ENCODE assay signal across 14 cellular contexts in the genomic region with DNA sequence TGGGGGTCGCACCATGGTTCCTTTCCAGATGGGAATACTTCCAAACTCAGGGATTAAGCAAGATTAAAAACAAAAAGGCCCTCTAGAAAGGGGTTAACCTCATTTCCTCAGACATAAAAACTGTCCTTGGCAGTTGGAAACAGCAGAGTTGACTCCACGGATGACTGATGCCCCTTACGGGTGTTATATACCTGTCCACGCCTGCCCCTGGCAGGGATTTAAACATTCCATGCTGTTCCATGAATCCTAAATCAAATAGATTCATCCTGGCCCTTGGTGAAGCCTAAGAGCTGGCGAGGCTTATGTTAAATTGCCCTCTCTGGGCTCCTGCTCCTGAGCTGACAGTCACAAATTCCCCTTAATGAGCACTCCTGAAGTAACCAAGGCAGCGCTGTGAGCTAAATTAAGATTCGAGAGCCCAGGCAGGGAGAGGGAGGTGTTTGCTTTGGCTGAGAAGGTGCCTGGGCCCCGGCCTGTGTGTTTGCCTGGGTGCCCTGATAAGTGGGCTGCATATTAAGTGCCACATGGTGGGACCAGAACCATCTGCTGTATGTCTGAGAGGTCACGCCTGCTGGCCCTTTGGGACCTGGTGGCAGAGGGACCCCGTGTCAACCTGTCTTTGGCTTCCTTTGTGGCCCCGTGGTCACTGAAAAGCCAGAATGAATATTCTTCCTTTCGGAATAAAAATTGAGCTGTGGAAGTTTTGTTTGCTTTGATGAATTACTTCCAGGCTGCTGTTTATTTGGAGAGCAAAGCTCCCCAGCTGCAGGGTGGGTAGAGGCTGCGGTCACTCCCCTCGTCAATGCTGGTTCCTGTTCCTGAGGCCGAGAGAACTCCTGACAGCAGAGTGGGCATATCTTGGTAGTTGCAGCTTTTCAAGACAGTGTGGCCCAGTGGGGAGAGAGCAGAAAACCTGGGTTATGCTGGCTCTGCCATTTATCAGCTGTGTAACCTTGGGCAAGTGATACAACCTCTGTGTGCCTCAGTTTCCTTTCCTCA. TPM values are rescaled to one million over a fixed set of nuclear protein-coding genes. Genes with fewer than 3 reads are reported as not detected.
DNase-seq lines count a peak whose midpoint lies in the region; ATAC-seq and TF ChIP-seq lines count a peak whose summit lies in the region.
"Had no signal": no experiment of that assay in that cellular context is flagged by ENCODE, and none has a peak within 500 bp of the region (broad histone marks: within the 10 kb centered on the region; RNA-seq: fewer than 3 reads in every experiment).

No MANE protein-coding gene starts in this region.

- no peaks in the 10 kb centered on the region for H3F3A ChIP-seq in SK-N-SH (replicated peaks; ENCODE audit: insufficient read depth)

- H3K27me3 ChIP-seq in gastroesophageal sphincter (no peaks in the 10 kb centered on the region), thoracic aorta (replicated peaks; ENCODE audit: insufficient read depth) (no peaks in the 10 kb centered on the region), SK-N-SH (ENCODE audit: insufficient read depth) (no peaks in the 10 kb centered on the region)

- H3K9me2 ChIP-seq in SK-N-SH: no peaks in the 10 kb centered on the region

- no peak for TF ChIP-seq EP300 in gastroesophageal sphincter (IDR thresholded peaks at IDR 0.05)
- TF ChIP-seq EP300 in SK-N-SH (IDR thresholded peaks at IDR 0.05; ENCODE audit: borderline replicate concordance in 1 of 2, low read depth in 1 of 2, low read length in 1 of 2): no peak

- WGBS in gastroesophageal sphincter (ENCODE audit: low coverage in 1 of 2), 2 donors: 38 to 43% methylated on average over 4 to 9 of the region's 15 CpGs
- WGBS in SK-N-SH (ENCODE audit: low lambda C conversion rate): 38% methylated on average over 13 of the region's 15 CpGs

- DNase-seq in NCI-H1417 (lab: John Stamatoyannopoulos, UW): peak; percentile 82 to 96 (median 92)
- DNase-seq in NCI-H1417 treated with DMSO at 0.1 percent for 48 hours (lab: John Stamatoyannopoulos, UW): no peak
- peak; percentile 95 for DNase-seq in NCI-H510A (lab: John Stamatoyannopoulos, UW)
- DNase-seq in thoracic aorta (ENCODE audit: low spot score): no peak
- DNase-seq in activated CD4-positive, alpha-beta T cell treated with anti-CD3 and anti-CD28 coated beads for 48 hours: no peak
- no peak for DNase-seq in SK-N-SH
- DNase-seq in AG20443 (ENCODE audit: low spot score): no peak
- DNase-seq: 8988T, esophagus squamous epithelium, islet precursor cell, PC-3, trophoblast cell had no signal

- no peak overlapping the region for H3K9ac ChIP-seq in SK-N-SH
- H3K9ac ChIP-seq: parathyroid adenoma had no signal

- no peaks in the 10 kb centered on the region for H4K20me1 ChIP-seq in SK-N-SH (ENCODE audit: insufficient read depth)

- CTCF ChIA-PET in SK-N-SH (lab: Yijun Ruan, JAX): interaction anchor here (0.6 to 3.9 kb wide), 9 partner anchors 8 to 670 kb away, joined by 3 to 25 read pairs (median 5); no protein-coding TSS in a partner anchor

- no peak for TF ChIP-seq RAD21 in SK-N-SH (IDR thresholded peaks at IDR 0.05; ENCODE audit: low read length)

- H3K27ac ChIP-seq in gastroesophageal sphincter (peak overlapping the region in 1 of 4 donors; percentile 4), thoracic aorta (peak overlapping the region; percentile 64 to 79), SK-N-SH (ENCODE audit: low read depth in 2 of 2, low read length in 1 of 2) (no peak overlapping the region)
- H3K27ac ChIP-seq: esophagus squamous epithelium, parathyroid adenoma had no signal

- TF ChIP-seq CTCF in gastroesophageal sphincter (IDR thresholded peaks at IDR 0.05) (no peak), thoracic aorta (IDR thresholded peaks at IDR 0.05) (no peak), SK-N-SH (IDR thresholded peaks at IDR 0.05) (no peak)

- no peak overlapping the region for H3K4me2 ChIP-seq in SK-N-SH

- POLR2A ChIA-PET in SK-N-SH (lab: Yijun Ruan, JAX): no interaction called here

- no peaks in the 10 kb centered on the region for H3K79me2 ChIP-seq in SK-N-SH (ENCODE audit: insufficient read depth)
- H3K79me2 ChIP-seq: parathyroid adenoma had no signal

- peaks cover 3 to 27% (median 7%) of the 10 kb centered on the region in 3 donors for H3K4me1 ChIP-seq in gastroesophageal sphincter
- peaks cover 46 to 82% of the 10 kb centered on the region in 2 donors for H3K4me1 ChIP-seq in thoracic aorta (ENCODE audit: control insufficient read depth in 1 of 2, low read depth in 2 of 2)
- H3K4me1 ChIP-seq in SK-N-SH (ENCODE audit: control insufficient read depth in 1 of 2, insufficient read depth in 2 of 2, low read depth in 1 of 2, low read length in 1 of 2): peaks cover 0 to 32% of the 10 kb centered on the region in 2 experiments; a peak in 1 of 4 replicates
- H3K4me1 ChIP-seq: parathyroid adenoma had no signal

- no peak overlapping the region for H2AFZ ChIP-seq in SK-N-SH (ENCODE audit: low read depth)
- H2AFZ ChIP-seq: parathyroid adenoma had no signal

- H3K36me3 ChIP-seq in gastroesophageal sphincter: no peaks in the 10 kb centered on the region
- H3K36me3 ChIP-seq in thoracic aorta: no peaks in the 10 kb centered on the region
- H3K36me3 ChIP-seq in SK-N-SH (replicated peaks in 1 of 2; ENCODE audit: control insufficient read depth in 1 of 2, insufficient read depth in 2 of 2, low read length in 1 of 2): no peaks in the 10 kb centered on the region
- H3K36me3 ChIP-seq: esophagus squamous epithelium had no signal

- H3K4me3 ChIP-seq in gastroesophageal sphincter: no peak overlapping the region
- H3K4me3 ChIP-seq in thoracic aorta: peak overlapping the region; percentile 9
- no peak overlapping the region for H3K4me3 ChIP-seq in SK-N-SH (ENCODE audit: low read depth in 2 of 2, low read length in 1 of 2)
- H3K4me3 ChIP-seq: esophagus squamous epithelium had no signal

- ATAC-seq in gastroesophageal sphincter (peak; percentile 31), thoracic aorta (ENCODE audit: insufficient number of reproducible peaks, low FRiP score, low read depth) (peak; percentile 38)
- ATAC-seq: PC-3 had no signal

- TF ChIP-seq POLR2A in gastroesophageal sphincter (IDR thresholded peaks at IDR 0.05): no peak

- H3K9me3 ChIP-seq in gastroesophageal sphincter: no peaks in the 10 kb centered on the region
- no peaks in the 10 kb centered on the region for H3K9me3 ChIP-seq in thoracic aorta
- no peaks in the 10 kb centered on the region for H3K9me3 ChIP-seq in SK-N-SH
- H3K9me3 ChIP-seq: esophagus squamous epithelium had no signal

TF ChIP-seq in SK-N-SH, 30 proteins besides CTCF, POLR2A, EP300 and RAD21 (continues in another document):
- TF ChIP-seq, protein P1, sequence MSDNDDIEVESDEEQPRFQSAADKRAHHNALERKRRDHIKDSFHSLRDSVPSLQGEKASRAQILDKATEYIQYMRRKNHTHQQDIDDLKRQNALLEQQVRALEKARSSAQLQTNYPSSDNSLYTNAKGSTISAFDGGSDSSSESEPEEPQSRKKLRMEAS (IDR thresholded peaks at IDR 0.05; ENCODE audit: low read depth): no peak
- TF ChIP-seq FOSL2 (IDR thresholded peaks at IDR 0.05; ENCODE audit: borderline replicate concordance, low read depth) (no peak), MEF2A (IDR thresholded peaks at IDR 0.05; ENCODE audit: borderline replicate concordance, low read depth) (no peak), PBX3 (IDR thresholded peaks at IDR 0.05) (no peak), REST (IDR thresholded peaks at IDR 0.05; ENCODE audit: low read depth, low read length) (no peak), JUND (IDR thresholded peaks at IDR 0.05) (no peak)

RNA-seq across cellular contexts. Expression of gene KCNK16, which starts 17.4 kb away (rescaled TPM):
- total RNA-seq in gastroesophageal sphincter: not detected
- not detected for total RNA-seq in thoracic aorta
- not detected in 2 replicates for polyA plus RNA-seq in SK-N-SH (2012; rRNA removed)
- not detected in 2 replicates for polyA plus RNA-seq in SK-N-SH (2012; cell fraction: cytosol; rRNA removed)
- polyA plus RNA-seq in SK-N-SH (2012; cell fraction: nucleus; rRNA removed): not detected in 2 replicates
- total RNA-seq: esophagus squamous epithelium, PC-3 had no signal

RNA-seq across cellular contexts. Expression of gene KCNK17, which starts 25.6 kb away (rescaled TPM):
- total RNA-seq in gastroesophageal sphincter (under 1 TPM in 2 of 4 donors, not detected in 2; 0.27 to 0.47 TPM), thoracic aorta (10 to 100 TPM; 11.6 to 20.9 TPM)
- not detected in 2 replicates for polyA plus RNA-seq in SK-N-SH (2012; rRNA removed)
- not detected in 2 replicates for polyA plus RNA-seq in SK-N-SH (2012; cell fraction: cytosol; rRNA removed)
- not detected in 2 replicates for polyA plus RNA-seq in SK-N-SH (2012; cell fraction: nucleus; rRNA removed)
- total RNA-seq: PC-3 had no signal

Comparison
In these comparisons a context has a peak if more than half of its experiments do, and no peak if none do; other contexts are left out.
1. DNase-seq: peak in NCI-H1417 (3 of 3) and NCI-H510A (single experiment); none in NCI-H1417 treated with DMSO at 0.1 percent for 48 hours (single experiment), thoracic aorta (single experiment), activated CD4-positive, alpha-beta T cell treated with anti-CD3 and anti-CD28 coated beads for 48 hours (single experiment), SK-N-SH (single experiment) and AG20443 (single experiment).
2. H3K27ac ChIP-seq: peak in thoracic aorta (2 of 2); none in SK-N-SH (0 of 2).
3. RNA of gene KCNK17, which starts 25.6 kb away (total RNA-seq): 11.6 to 20.9 TPM in thoracic aorta; 0.27 to 0.47 TPM in gastroesophageal sphincter; every median in the first group is over 4 times any median in the second.